33 cellular contexts compared by ENCODE assay signal in the genomic region with DNA sequence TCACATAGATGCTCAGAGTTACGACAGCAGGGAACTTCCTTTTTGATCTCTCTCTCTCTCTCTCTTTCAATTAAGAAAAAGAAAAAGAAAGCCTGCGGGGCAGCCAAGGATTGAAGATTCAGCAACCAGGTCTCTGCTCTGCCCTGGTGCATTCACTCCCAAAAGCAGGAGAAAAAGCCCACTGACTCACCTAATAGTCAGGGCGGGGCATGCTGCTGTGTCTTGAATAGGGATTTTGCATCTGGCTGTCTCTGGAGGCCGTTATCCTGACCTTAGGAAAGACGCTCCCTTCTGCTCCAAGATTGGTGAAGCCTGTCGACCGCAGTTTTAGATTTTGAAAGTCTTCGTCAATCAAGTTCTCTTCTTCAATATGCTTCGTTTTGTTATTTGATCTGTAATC. TPM values are rescaled to one million over a fixed set of nuclear protein-coding genes. Genes with fewer than 3 reads are reported as not detected.
"Had no signal": no experiment of that assay in that cellular context is flagged by ENCODE, and none has a peak within 500 bp of the region (broad histone marks: within the 10 kb centered on the region; RNA-seq: fewer than 3 reads in every experiment).

No MANE protein-coding gene starts in this region.

- H3K9me3 ChIP-seq: heart left ventricle, left ventricle myocardium inferior, pancreas, psoas muscle, spleen, suprapubic skin, tibial artery, upper lobe of right lung had no signal

- ATAC-seq: activated T-cell treated with anti-CD3 and anti-CD28 coated beads, Interleukin-2, amount 50 U/mL, for 4 hours; activated T-helper 17 cell treated with anti-CD3 and anti-CD28 coated beads, Interleukin-2, amount 50 U/mL, for 72 hours; heart left ventricle; pancreas; psoas muscle; T-helper 17 cell; upper lobe of right lung had no signal

- DNase-seq: activated CD4-positive, alpha-beta memory T cell treated with anti-CD3 and anti-CD28 coated beads for 36 hours; activated CD4-positive, alpha-beta T cell treated with anti-CD3 and anti-CD28 coated beads, Interleukin-2, amount 10 ng/mL, durations not matched to agents 24 days and 14 days; activated CD4-positive, CD25-positive, alpha-beta regulatory T cell treated with anti-CD3 and anti-CD28 coated beads, Interleukin-2, amount 50 U/mL, for 72 hours; activated CD8-positive, alpha-beta memory T cell treated with anti-CD3 and anti-CD28 coated beads, Interleukin-2, amount 50 U/mL, for 48 hours; activated gamma-delta T cell treated with Interleukin-2 at 50 U/mL for 16 hours; activated naive CD4-positive, alpha-beta T cell treated with anti-CD3 and anti-CD28 coated beads, Interleukin-2, amount 50 U/mL, for 16 hours; activated T-cell treated with anti-CD3 and anti-CD28 coated beads, Interleukin-2, amount 50 U/mL, for 4 hours; amniotic stem cell; brain microvascular endothelial cell; dorsolateral prefrontal cortex; effector memory CD4-positive, alpha-beta T cell; heart left ventricle; hypothalamus; left ventricle myocardium inferior; naive B cell; nephron progenitor cell; nucleus accumbens; pancreas; psoas muscle; spleen; stimulated activated naive CD4-positive, alpha-beta T cell; T-helper 17 cell; T1000; tibial artery; upper lobe of right lung; WERI-Rb-1 had no signal

- H3K4me1 ChIP-seq: heart left ventricle, left ventricle myocardium inferior, pancreas, psoas muscle, spleen, suprapubic skin, tibial artery, upper lobe of right lung had no signal

- H3K36me3 Mint-ChIP-seq: activated CD4-positive, alpha-beta memory T cell treated with anti-CD3 and anti-CD28 coated beads for 36 hours; naive B cell had no signal

- H3K9me3 Mint-ChIP-seq: activated CD4-positive, alpha-beta memory T cell treated with anti-CD3 and anti-CD28 coated beads for 36 hours; activated CD4-positive, alpha-beta T cell treated with anti-CD3 and anti-CD28 coated beads, Interleukin-2, amount 10 ng/mL, durations not matched to agents 24 days and 14 days; activated T-cell treated with anti-CD3 and anti-CD28 coated beads, Interleukin-2, amount 50 U/mL, for 4 hours; activated T-helper 17 cell treated with anti-CD3 and anti-CD28 coated beads, Interleukin-2, amount 50 U/mL, for 72 hours; nephron progenitor cell had no signal

- H3K4me1 Mint-ChIP-seq: activated CD4-positive, alpha-beta T cell treated with anti-CD3 and anti-CD28 coated beads, Interleukin-2, amount 10 ng/mL, durations not matched to agents 24 days and 14 days; activated T-helper 17 cell treated with anti-CD3 and anti-CD28 coated beads, Interleukin-2, amount 50 U/mL, for 72 hours; naive B cell had no signal

- H3K27me3 ChIP-seq: brain microvascular endothelial cell, dorsolateral prefrontal cortex, heart left ventricle, pancreas, spleen, suprapubic skin, upper lobe of right lung had no signal

- H3K27ac Mint-ChIP-seq: activated CD4-positive, alpha-beta memory T cell treated with anti-CD3 and anti-CD28 coated beads for 36 hours; activated CD4-positive, alpha-beta T cell treated with anti-CD3 and anti-CD28 coated beads, Interleukin-2, amount 10 ng/mL, durations not matched to agents 24 days and 14 days; activated T-helper 17 cell treated with anti-CD3 and anti-CD28 coated beads, Interleukin-2, amount 50 U/mL, for 72 hours; naive B cell; nephron progenitor cell; T-helper 17 cell had no signal

- H3K27ac ChIP-seq: brain microvascular endothelial cell, coronary artery, dorsolateral prefrontal cortex, heart left ventricle, left ventricle myocardium inferior, pancreas, psoas muscle, spleen, suprapubic skin, tibial artery, upper lobe of right lung, WERI-Rb-1 had no signal

- H3K4me3 ChIP-seq: coronary artery, dorsolateral prefrontal cortex, heart left ventricle, left ventricle myocardium inferior, lung, pancreas, psoas muscle, spleen, suprapubic skin, tibial artery, upper lobe of right lung had no signal

- H3K36me3 ChIP-seq: brain microvascular endothelial cell, heart left ventricle, left ventricle myocardium inferior, pancreas, spleen, suprapubic skin, tibial artery, upper lobe of right lung, WERI-Rb-1 had no signal

- H3K4me3 Mint-ChIP-seq: activated CD4-positive, alpha-beta memory T cell treated with anti-CD3 and anti-CD28 coated beads for 36 hours; activated CD4-positive, alpha-beta T cell treated with anti-CD3 and anti-CD28 coated beads, Interleukin-2, amount 10 ng/mL, durations not matched to agents 24 days and 14 days; activated T-cell treated with anti-CD3 and anti-CD28 coated beads, Interleukin-2, amount 50 U/mL, for 4 hours; activated T-helper 17 cell treated with anti-CD3 and anti-CD28 coated beads, Interleukin-2, amount 50 U/mL, for 72 hours; naive B cell; nephron progenitor cell; T-helper 17 cell had no signal

RNA-seq across cellular contexts. Expression of a gene that starts 26.6 kb away (rescaled TPM):
- total RNA-seq: activated CD4-positive, alpha-beta memory T cell treated with anti-CD3 and anti-CD28 coated beads for 36 hours; activated CD4-positive, alpha-beta T cell treated with anti-CD3 and anti-CD28 coated beads, Interleukin-2, amount 10 ng/mL, durations not matched to agents 24 days and 14 days; activated T-helper 17 cell treated with anti-CD3 and anti-CD28 coated beads, Interleukin-2, amount 50 U/mL, for 72 hours; astrocyte; fibroblast of villous mesenchyme; upper lobe of right lung had no signal
- polyA plus RNA-seq: fibroblast of lung had no signal
